8 cellular contexts compared by ENCODE assay signal in genomic region chr3:113531826-113532697, GRCh38. TPM values are rescaled to one million over a fixed set of nuclear protein-coding genes. Genes with fewer than 3 reads are reported as not detected.
DNase-seq lines count a peak whose midpoint lies in the region; ATAC-seq and TF ChIP-seq lines count a peak whose summit lies in the region.

TSS of gene SIDT1 (plus strand) at chr3:113532555. CDS start at chr3:113533022, 467 bp downstream.

- TF ChIP-seq CTCF in fibroblast of the aortic adventitia (IDR thresholded peaks at IDR 0.05; ENCODE audit: insufficient read depth, low read length) (peak; percentile 15), neutrophil (IDR thresholded peaks at IDR 0.05) (no peak)

- H3K27me3 ChIP-seq in ACC112 (ENCODE audit: insufficient read depth, low read length) (peaks cover 94% of the 10 kb centered on the region), neutrophil (peaks cover 57% of the 10 kb centered on the region)

- DNase-seq in NCI-H69 (lab: John Stamatoyannopoulos, UW) (peak; percentile 80), fibroblast of the aortic adventitia (ENCODE audit: low read depth) (no peak), ureter (ENCODE audit: low spot score) (peak; percentile 68)
- DNase-seq in activated T-cell treated with anti-CD3 and anti-CD28 coated beads, Interleukin-2, amount 50 U/mL, for 24 hours: peak; percentile 73

- H3K9me3 Mint-ChIP-seq in activated T-cell treated with anti-CD3 and anti-CD28 coated beads, Interleukin-2, amount 50 U/mL, for 24 hours: no peaks in the 10 kb centered on the region

- H3K9me3 ChIP-seq in neutrophil: no peaks in the 10 kb centered on the region

- H3K4me1 Mint-ChIP-seq in activated T-cell treated with anti-CD3 and anti-CD28 coated beads, Interleukin-2, amount 50 U/mL, for 24 hours (ENCODE audit: low read depth): peaks cover 48% of the 10 kb centered on the region

- H3K27ac ChIP-seq in ACC112 (ENCODE audit: low read depth, low read length) (no peak within 1 kb of the TSS), neutrophil (no peak within 1 kb of the TSS)

- no peaks in the 10 kb centered on the region for H3K4me1 ChIP-seq in ACC112 (ENCODE audit: control insufficient read depth, insufficient read depth, low read length, unreplicated experiment)
- peaks cover 16 to 17% of the 10 kb centered on the region in 2 experiments for H3K4me1 ChIP-seq in neutrophil (ENCODE audit: control insufficient read depth in 1 of 2, insufficient read depth in 1 of 2, low read depth in 1 of 2, low read length in 1 of 2)

- H3K4me3 Mint-ChIP-seq in activated T-cell treated with anti-CD3 and anti-CD28 coated beads, Interleukin-2, amount 50 U/mL, for 24 hours: peak within 1 kb of the TSS; percentile 97

- peak within 1 kb of the TSS; percentile 75 for H3K4me3 ChIP-seq in ACC112 (ENCODE audit: low read depth, low read length)
- H3K4me3 ChIP-seq in fibroblast of the aortic adventitia (ENCODE audit: low read depth, low read length): peak within 1 kb of the TSS; percentile 60
- H3K4me3 ChIP-seq in neutrophil (ENCODE audit: low read depth in 1 of 2, low read length in 1 of 2): peak within 1 kb of the TSS; percentile 59 to 65

- H3K27me3 Mint-ChIP-seq in activated T-cell treated with anti-CD3 and anti-CD28 coated beads, Interleukin-2, amount 50 U/mL, for 24 hours: no peaks in the 10 kb centered on the region

- ATAC-seq in GM18867 (IDR thresholded peaks at IDR 0.05; ENCODE audit: unreplicated experiment): peak; percentile 72
- peak; percentile 68 for ATAC-seq in HG03095 (IDR thresholded peaks at IDR 0.05; ENCODE audit: unreplicated experiment)

- H3K36me3 ChIP-seq in ACC112 (ENCODE audit: insufficient read depth, low read length) (no peaks in the 10 kb centered on the region), neutrophil (no peaks in the 10 kb centered on the region)

- no peak within 1 kb of the TSS for H2AFZ ChIP-seq in ACC112 (ENCODE audit: low read length, unreplicated experiment)

- H3K79me2 ChIP-seq in ACC112 (ENCODE audit: control insufficient read depth, insufficient read depth, low read length, unreplicated experiment): no peaks in the 10 kb centered on the region

- H3K27ac Mint-ChIP-seq in activated T-cell treated with anti-CD3 and anti-CD28 coated beads, Interleukin-2, amount 50 U/mL, for 24 hours: peak within 1 kb of the TSS; percentile 96

- H3K36me3 Mint-ChIP-seq in activated T-cell treated with anti-CD3 and anti-CD28 coated beads, Interleukin-2, amount 50 U/mL, for 24 hours (ENCODE audit: low read depth): peaks cover 25% of the 10 kb centered on the region

RNA-seq across cellular contexts. Expression of gene SIDT1, which starts in this region (rescaled TPM):
- total RNA-seq in fibroblast of the aortic adventitia (ENCODE audit: low replicate concordance) (not detected in 2 replicates), ureter (61.6 TPM)

Comparison
In these comparisons a context has a peak if more than half of its experiments do, and no peak if none do; other contexts are left out.
1. RNA of gene SIDT1 (total RNA-seq): 61.6 TPM in ureter (single experiment); not detected in fibroblast of the aortic adventitia; every median in the first group is over 10 times any median in the second.
2. Peak in every context shown above with its lines, with median percentiles within 50 percentile points of each other: H3K4me3 ChIP-seq.